In the genomic region with DNA sequence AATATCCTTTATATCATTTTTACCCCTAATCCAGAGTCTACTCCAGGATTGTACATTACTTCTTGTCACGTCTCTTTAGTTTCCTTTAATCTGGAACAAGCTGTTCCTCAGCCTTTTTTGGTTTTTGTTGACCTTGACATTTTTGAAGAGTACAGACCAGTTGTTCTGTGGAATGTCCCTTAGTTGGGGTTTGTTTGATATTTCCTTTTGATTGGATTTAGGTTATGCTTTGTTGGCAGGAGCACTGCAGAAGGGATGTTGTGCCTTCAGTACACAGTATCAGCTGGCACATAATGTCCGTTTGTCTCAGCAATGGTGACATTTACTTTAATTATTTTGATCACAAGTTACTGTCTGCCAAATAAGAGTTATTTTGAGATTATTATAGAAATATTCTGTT, we compare ENCODE assay signal across 26 cellular contexts.
"Had no signal": no experiment of that assay in that cellular context is flagged by ENCODE, and none has a peak within 500 bp of the region (broad histone marks: within the 10 kb centered on the region; RNA-seq: fewer than 3 reads in every experiment).

No MANE protein-coding gene starts in this region.

- H3K36me3 ChIP-seq: cardiac muscle cell, SJCRH30 had no signal

- H3K4me1 ChIP-seq: SJCRH30 had no signal

- H3K9me3 ChIP-seq: SJCRH30 had no signal

- H3K27me3 ChIP-seq: cardiac muscle cell had no signal

- H3K4me3 ChIP-seq: cardiac muscle cell, SJCRH30, SK-N-MC had no signal

- DNase-seq: activated CD4-positive, alpha-beta T cell treated with anti-CD3 and anti-CD28 coated beads, Interleukin-2, amount 10 ng/mL, durations not matched to agents 24 days and 14 days; activated CD4-positive, alpha-beta T cell treated with anti-CD3 and anti-CD28 coated beads, Interleukin-2, amount 50 U/mL, for 4 hours; activated CD8-positive, alpha-beta T cell treated with anti-CD3 and anti-CD28 coated beads for 36 hours; activated effector memory CD4-positive, alpha-beta T cell treated with anti-CD3 and anti-CD28 coated beads, Interleukin-2, amount 50 U/mL, for 16 hours; activated naive CD4-positive, alpha-beta T cell; activated naive CD4-positive, alpha-beta T cell treated with anti-CD3 and anti-CD28 coated beads, Interleukin-2, amount 50 U/mL, for 16 hours; activated naive CD8-positive, alpha-beta T cell treated with anti-CD3 and anti-CD28 coated beads for 36 hours; activated T-cell treated with anti-CD3 and anti-CD28 coated beads, Interleukin-2, amount 50 U/mL, for 1 hour; activated T-cell treated with anti-CD3 and anti-CD28 coated beads, Interleukin-2, amount 50 U/mL, for 72 hours; amniotic stem cell; aorta; NCI-H1048; NCI-H1105 treated with DMSO at 0.1 percent for 48 hours; NCI-H1436; NCI-H1694; NCI-H1930; NCI-H2081 treated with DMSO at 0.1 percent for 48 hours; NCI-H345; NCI-H524 treated with DMSO at 0.1 percent for 48 hours; SHP77; SJCRH30; T1000 had no signal

- ATAC-seq: activated CD8-positive, alpha-beta T cell treated with anti-CD3 and anti-CD28 coated beads for 36 hours; activated T-cell treated with anti-CD3 and anti-CD28 coated beads, Interleukin-2, amount 50 U/mL, for 72 hours; activated T-helper 17 cell treated with anti-CD3 and anti-CD28 coated beads, Interleukin-2, amount 50 U/mL, for 72 hours; Panc1 had no signal

- H3K27ac ChIP-seq: cardiac muscle cell, SJCRH30, SK-N-MC had no signal
